1 cellular context compared by ENCODE assay signal in genomic region chr6:32944265-32944664, GRCh38.
TF ChIP-seq lines count a peak whose summit lies in the region.

No MANE protein-coding gene starts in this region.

TF ChIP-seq in GM12878, 131 proteins besides CTCF, POLR2A, EP300 and RAD21 (continued from another document):
- no peak for TF ChIP-seq ZBTB40 (IDR thresholded peaks at IDR 0.05; ENCODE audit: borderline replicate concordance)
- peak; percentile 70; the same call in 1 of the 2 replicates for TF ChIP-seq ZNF217 (IDR thresholded peaks at IDR 0.05)
- TF ChIP-seq ZZZ3 (IDR thresholded peaks at IDR 0.05; ENCODE audit: control insufficient read depth, insufficient read length, low read depth): no peak
- TF ChIP-seq CREM (IDR thresholded peaks at IDR 0.05; ENCODE audit: low read depth): peak; percentile 85
- no peak for TF ChIP-seq SUZ12 (IDR thresholded peaks at IDR 0.05; ENCODE audit: unreplicated experiment)
- peak; percentile 100 for TF ChIP-seq SPI1 (IDR thresholded peaks at IDR 0.05; ENCODE audit: borderline replicate concordance, insufficient read depth, low read depth, low read length)
- TF ChIP-seq MEF2A (IDR thresholded peaks at IDR 0.05; ENCODE audit: insufficient read depth, low read depth, low read length): peak; percentile 71; the same call in 1 of the 2 replicates
- TF ChIP-seq ZBED1 (IDR thresholded peaks at IDR 0.05; ENCODE audit: borderline replicate concordance): no peak; the same call in 1 of the 2 replicates
- TF ChIP-seq HDGF (IDR thresholded peaks at IDR 0.05): no peak
- peak; percentile 72; the same call in 1 of the 2 replicates for TF ChIP-seq CHD2 (IDR thresholded peaks at IDR 0.05; ENCODE audit: borderline replicate concordance, low read depth, low read length)
- TF ChIP-seq NFIC (IDR thresholded peaks at IDR 0.05; ENCODE audit: low read depth, low read length): peak; percentile 99
- TF ChIP-seq STAT3 (IDR thresholded peaks at IDR 0.05; ENCODE audit: low read depth, low read length): no peak
- TF ChIP-seq ESRRA (IDR thresholded peaks at IDR 0.05; ENCODE audit: low read length): no peak
- TF ChIP-seq, protein P1, sequence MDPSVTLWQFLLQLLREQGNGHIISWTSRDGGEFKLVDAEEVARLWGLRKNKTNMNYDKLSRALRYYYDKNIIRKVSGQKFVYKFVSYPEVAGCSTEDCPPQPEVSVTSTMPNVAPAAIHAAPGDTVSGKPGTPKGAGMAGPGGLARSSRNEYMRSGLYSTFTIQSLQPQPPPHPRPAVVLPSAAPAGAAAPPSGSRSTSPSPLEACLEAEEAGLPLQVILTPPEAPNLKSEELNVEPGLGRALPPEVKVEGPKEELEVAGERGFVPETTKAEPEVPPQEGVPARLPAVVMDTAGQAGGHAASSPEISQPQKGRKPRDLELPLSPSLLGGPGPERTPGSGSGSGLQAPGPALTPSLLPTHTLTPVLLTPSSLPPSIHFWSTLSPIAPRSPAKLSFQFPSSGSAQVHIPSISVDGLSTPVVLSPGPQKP (IDR thresholded peaks at IDR 0.05; ENCODE audit: low read depth, low read length): no peak
- peak; percentile 59 for TF ChIP-seq MEF2B (IDR thresholded peaks at IDR 0.05; ENCODE audit: partially characterized antibody, poor library complexity, severe bottlenecking)
- peak; percentile 87; the same call in 1 of the 2 replicates for TF ChIP-seq NBN (IDR thresholded peaks at IDR 0.05)
- no peak for TF ChIP-seq USF2 (IDR thresholded peaks at IDR 0.05; ENCODE audit: borderline replicate concordance, low read depth, low read length)
